8 cellular contexts compared by ENCODE assay signal in the genomic region with DNA sequence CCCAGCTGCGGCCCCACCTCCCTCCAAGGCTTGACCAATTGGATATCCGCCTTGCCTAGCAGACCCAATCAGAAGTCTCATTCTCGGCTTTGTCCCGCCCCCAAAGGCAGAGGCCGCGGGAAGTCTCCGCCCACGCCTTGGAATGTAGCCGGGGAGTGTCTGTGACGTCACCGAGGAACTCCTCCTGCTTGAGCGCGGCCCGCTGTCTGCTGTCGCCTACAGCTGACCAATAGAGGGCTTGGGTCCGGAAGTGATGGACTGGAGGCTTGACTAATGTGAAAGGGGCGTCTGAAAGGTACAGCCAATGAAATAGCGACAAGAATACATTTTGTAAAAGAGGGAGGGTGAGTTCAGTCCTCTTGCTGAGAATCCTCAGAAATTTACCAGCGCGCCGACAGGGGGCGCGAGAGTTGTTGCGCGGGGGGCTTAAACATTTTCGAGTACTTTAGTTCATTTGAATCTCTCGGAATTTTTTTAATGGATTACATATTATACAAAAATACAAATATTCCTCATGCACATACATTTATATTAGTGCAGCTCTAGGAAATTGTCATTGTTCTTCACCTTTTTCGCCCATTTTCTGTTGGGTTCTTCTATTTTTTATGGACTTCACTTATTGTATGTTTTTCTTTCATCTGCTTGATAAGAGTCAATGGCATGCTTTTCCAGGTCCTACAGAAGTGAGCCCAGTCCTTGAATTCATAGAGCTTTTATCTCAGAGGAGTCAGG. TPM values are rescaled to one million over a fixed set of nuclear protein-coding genes. Genes with fewer than 3 reads are reported as not detected.
DNase-seq lines count a peak whose midpoint lies in the region; ATAC-seq and TF ChIP-seq lines count a peak whose summit lies in the region.

No MANE protein-coding gene starts in this region.

- H3K9me3 ChIP-seq in spleen = no peaks in the 10 kb centered on the region

- DNase-seq in AG09309 (ENCODE audit: low read depth) (peak; percentile 100), NCI-H345 (lab: John Stamatoyannopoulos, UW) (peak; percentile 100), cerebellar cortex (ENCODE audit: low spot score) (peak; percentile 100), iris pigment epithelial cell (ENCODE audit: low read depth) (peak; percentile 100), spleen (peak; percentile 98)
- DNase-seq in activated CD4-positive, CD25-positive, alpha-beta regulatory T cell treated with anti-CD3 and anti-CD28 coated beads, Interleukin-2, amount 50 U/mL, for 16 hours (ENCODE audit: low read depth, low spot score) = peak; percentile 95

- intact Hi-C loops in spleen (cut with DNase I; ENCODE audit: low total_unique reads) = loop anchor here (5.0 to 10.0 kb wide), 2 partner anchors 57 to 735 kb away; no protein-coding TSS in a partner anchor

- peak; percentile 81 for TF ChIP-seq CTCF in AG09309 (IDR thresholded peaks at IDR 0.05; ENCODE audit: control insufficient read depth, insufficient read depth, low read depth, low read length, missing control alignments)
- TF ChIP-seq CTCF in spleen (IDR thresholded peaks at IDR 0.05 in 8 of 11, conservative IDR thresholded peaks at IDR 0.05 in 3 of 11) = peak; percentile 89 to 98 (median 94)

- ATAC-seq in GM19023 (IDR thresholded peaks at IDR 0.05; ENCODE audit: unreplicated experiment) (peak; percentile 95), HG03342 (IDR thresholded peaks at IDR 0.05; ENCODE audit: unreplicated experiment) (peak; percentile 98)

- H3K4me3 ChIP-seq in AG09309 (ENCODE audit: control insufficient read depth, low read depth, low read length) (peak overlapping the region; percentile 98), spleen (peak overlapping the region; percentile 75 to 99 (median 90))

- WGBS in spleen, 5 donors = 3% methylated on average over 26 to 28 of the region's 28 CpGs

- no peaks in the 10 kb centered on the region for H3K27me3 ChIP-seq in spleen (replicated peaks in 1 of 7)

- H3K36me3 ChIP-seq in spleen = peaks cover 0 to 4% (median 0%) of the 10 kb centered on the region in 6 donors

- TF ChIP-seq POLR2A in spleen (IDR thresholded peaks at IDR 0.05) = peak in 1 of 3 donors; percentile 11

- H3K27ac ChIP-seq in spleen = peak overlapping the region; percentile 79 to 95 (median 90)

- peaks cover 21 to 51% (median 31%) of the 10 kb centered on the region in 6 donors for H3K4me1 ChIP-seq in spleen

RNA-seq across cellular contexts. Expression of a gene that starts 0.4 kb away (rescaled TPM):
- 10 to 100 TPM; 29.3 to 68.4 (median 44.9) TPM for total RNA-seq in spleen
- polyA plus RNA-seq in spleen = 1 to 10 TPM; 3.5 to 6.1 (median 5.4) TPM

Comparison
In these comparisons a context has a peak if more than half of its experiments do, and no peak if none do; other contexts are left out.
1. Peak in every context shown above with its lines: DNase-seq, ATAC-seq, H3K4me3 ChIP-seq and H3K27ac ChIP-seq.